1 cellular context compared by ENCODE assay signal in genomic region chr19:1360818-1361461, GRCh38.
TF ChIP-seq lines count a peak whose summit lies in the region.

No MANE protein-coding gene starts in this region.

TF ChIP-seq in HEK293, 187 proteins besides CTCF, POLR2A, EP300 and RAD21 (continued from another document and continues in another):
- TF ChIP-seq BCL6B (tag by site-specific recombination; IDR thresholded peaks at IDR 0.05): no peak
- no peak for TF ChIP-seq TCF7L2 (IDR thresholded peaks at IDR 0.05; ENCODE audit: borderline replicate concordance, low read depth, low read length)
- no peak for TF ChIP-seq GFI1B (tag by site-specific recombination; IDR thresholded peaks at IDR 0.05)
- no peak for TF ChIP-seq ZBTB7A (tag by site-specific recombination; IDR thresholded peaks at IDR 0.05; ENCODE audit: low read depth)
- peak; percentile 36; the same call in 1 of the 2 replicates for TF ChIP-seq ZBTB44 (tag by site-specific recombination; IDR thresholded peaks at IDR 0.05)
- TF ChIP-seq BCL11B (tag by site-specific recombination; IDR thresholded peaks at IDR 0.05; ENCODE audit: low read depth): no peak
- TF ChIP-seq ZNF121 (tag by site-specific recombination; IDR thresholded peaks at IDR 0.05): no peak
- peak; percentile 92 for TF ChIP-seq SP7 (tag by site-specific recombination; IDR thresholded peaks at IDR 0.05)
- TF ChIP-seq ZNF548 (tag by site-specific recombination; IDR thresholded peaks at IDR 0.05): no peak
- no peak for TF ChIP-seq ZNF513 (tag by site-specific recombination; IDR thresholded peaks at IDR 0.05)
- TF ChIP-seq PRDM1 (tag by site-specific recombination; IDR thresholded peaks at IDR 0.05): peak; percentile 6; the same call in 1 of the 2 replicates
- TF ChIP-seq ZNF280D (tag by site-specific recombination; IDR thresholded peaks at IDR 0.05): no peak
- no peak for TF ChIP-seq ZNF266 (tag by site-specific recombination; IDR thresholded peaks at IDR 0.05; ENCODE audit: low read depth)
- no peak for TF ChIP-seq HOXD13 (CRISPR knock-in tag; IDR thresholded peaks at IDR 0.05; ENCODE audit: borderline replicate concordance)
- no peak for TF ChIP-seq ZNF571 (tag by site-specific recombination; IDR thresholded peaks at IDR 0.05)
- TF ChIP-seq ZNF214 (tag by site-specific recombination; IDR thresholded peaks at IDR 0.05; ENCODE audit: borderline replicate concordance): no peak
- TF ChIP-seq ZNF639 (tag by site-specific recombination; IDR thresholded peaks at IDR 0.05): no peak
- 0 out of 2 replicates have a peak, but pooled peaks have one; percentile 27 for TF ChIP-seq OSR2 (tag by site-specific recombination; IDR thresholded peaks at IDR 0.05)
- no peak for TF ChIP-seq ZNF26 (tag by site-specific recombination; IDR thresholded peaks at IDR 0.05)
- no peak for TF ChIP-seq ZNF768 (tag by site-specific recombination; IDR thresholded peaks at IDR 0.05)
- peak; percentile 61; the same call in 1 of the 2 replicates for TF ChIP-seq ZNF561 (tag by site-specific recombination; IDR thresholded peaks at IDR 0.05; ENCODE audit: borderline replicate concordance)
- no peak; the same call in 1 of the 2 replicates for TF ChIP-seq ZNF629 (tag by site-specific recombination; IDR thresholded peaks at IDR 0.05)
- peak; percentile 54 for TF ChIP-seq IKZF3 (tag by site-specific recombination; IDR thresholded peaks at IDR 0.05)
- TF ChIP-seq ZNF555 (tag by site-specific recombination; conservative IDR thresholded peaks at IDR 0.05): no peak
- no peak for TF ChIP-seq ZNF398 (tag by site-specific recombination; IDR thresholded peaks at IDR 0.05)
- TF ChIP-seq ZNF211 (tag by site-specific recombination; IDR thresholded peaks at IDR 0.05; ENCODE audit: low read depth): no peak
- peak; percentile 79 for TF ChIP-seq ZNF423 (tag by site-specific recombination; IDR thresholded peaks at IDR 0.05)
- TF ChIP-seq ZBTB26 (tag by site-specific recombination; optimal IDR thresholded peaks at IDR 0.05): peak; percentile 67
- no peak for TF ChIP-seq ZNF792 (tag by site-specific recombination; IDR thresholded peaks at IDR 0.05)
- no peak for TF ChIP-seq ZNF146 (tag by site-specific recombination; IDR thresholded peaks at IDR 0.05)
- no peak for TF ChIP-seq WT1 (tag by site-specific recombination; IDR thresholded peaks at IDR 0.05)
- no peak for TF ChIP-seq RBAK (tag by site-specific recombination; IDR thresholded peaks at IDR 0.05)
- TF ChIP-seq ZNF585B (tag by site-specific recombination; IDR thresholded peaks at IDR 0.05): no peak
- peak; percentile 87 for TF ChIP-seq ZNF600 (tag by site-specific recombination; IDR thresholded peaks at IDR 0.05)
- TF ChIP-seq ZNF16 (tag by site-specific recombination; IDR thresholded peaks at IDR 0.05; ENCODE audit: low read depth): no peak
- no peak for TF ChIP-seq ZFP37 (tag by site-specific recombination; IDR thresholded peaks at IDR 0.05)
- TF ChIP-seq ZNF776 (tag by site-specific recombination; IDR thresholded peaks at IDR 0.05; ENCODE audit: borderline replicate concordance): no peak
- TF ChIP-seq ZNF473 (tag by site-specific recombination; IDR thresholded peaks at IDR 0.05): no peak
- TF ChIP-seq YY2 (tag by site-specific recombination; IDR thresholded peaks at IDR 0.05): no peak
- no peak for TF ChIP-seq MEIS1 (CRISPR knock-in tag; IDR thresholded peaks at IDR 0.05; ENCODE audit: borderline replicate concordance)
- no peak for TF ChIP-seq HOXA7 (CRISPR knock-in tag; IDR thresholded peaks at IDR 0.05; ENCODE audit: borderline replicate concordance)
- TF ChIP-seq ZBTB6 (tag by site-specific recombination; IDR thresholded peaks at IDR 0.05): no peak
- peak; percentile 66 for TF ChIP-seq HIC1 (tag by site-specific recombination; IDR thresholded peaks at IDR 0.05)
